ENCODE assay signal across 9 cellular contexts in genomic region chr7:610531-611280, GRCh38.
DNase-seq lines count a peak whose midpoint lies in the region; ATAC-seq and TF ChIP-seq lines count a peak whose summit lies in the region.
"Had no signal": no experiment of that assay in that cellular context is flagged by ENCODE, and none has a peak within 500 bp of the region (broad histone marks: within the 10 kb centered on the region; RNA-seq: fewer than 3 reads in every experiment).

No MANE protein-coding gene starts in this region.

- POLR2A ChIA-PET in T-cell (lab: Charles Lee): no interaction called here
- POLR2A ChIA-PET in GM10248 (lab: Yijun Ruan, JAX): no interaction called here

- H3K4me1 Mint-ChIP-seq in T-cell: peaks cover 55 to 74% (median 74%) of the 10 kb centered on the region in 3 donors

- peak in 18 of 34 experiments; percentile 21 to 66 (median 44) for DNase-seq in T-cell
- peak; percentile 70 for DNase-seq in brain pericyte (ENCODE audit: low read depth, low spot score)
- peak; percentile 69 for DNase-seq in left kidney (ENCODE audit: low read depth, low spot score)
- DNase-seq in stimulated activated naive CD8-positive, alpha-beta T cell treated with anti-CD3 and anti-CD28 coated beads, Interleukin-15, Interleukin-2, amounts not matched to agents 100 U/mL and 50 U/mL, for 24 hours: no peak
- DNase-seq in GM10248 (ENCODE audit: extremely low spot score): no peak
- no peak for DNase-seq in left colon
- DNase-seq: NCI-H1105 treated with DMSO at 0.1 percent for 48 hours had no signal

- peak overlapping the region in 1 of 3 donors; percentile 57 for H3K4me3 Mint-ChIP-seq in T-cell

- CTCF ChIA-PET in T-cell (lab: Charles Lee): no interaction called here
- CTCF ChIA-PET in GM10248 (lab: Yijun Ruan, JAX): interaction anchor here (1.0 kb wide), 1 partner anchor 347 kb away, joined by 3 read pairs; no protein-coding TSS in a partner anchor

- ATAC-seq in T-cell (replicated peaks in 1 of 4) (peak; percentile 48 to 76 (median 63)), GM21576 (IDR thresholded peaks at IDR 0.05; ENCODE audit: unreplicated experiment) (no peak), HG02763 (IDR thresholded peaks at IDR 0.05; ENCODE audit: unreplicated experiment) (no peak), left colon (no peak)
- peak; percentile 25 for ATAC-seq in stimulated activated naive CD8-positive, alpha-beta T cell treated with anti-CD3 and anti-CD28 coated beads, Interleukin-15, Interleukin-2, amounts not matched to agents 100 U/mL and 50 U/mL, for 24 hours

- peak overlapping the region; percentile 90 to 94 for H3K27ac Mint-ChIP-seq in T-cell

- peaks cover 0 to 4% (median 0%) of the 10 kb centered on the region in 3 donors for H3K9me3 Mint-ChIP-seq in T-cell

- H3K27me3 Mint-ChIP-seq in T-cell: no peaks in the 10 kb centered on the region

- intact Hi-C loops in left colon (cut with DNase I, micrococcal nuclease): no loop called here

- peaks cover 7% of the 10 kb centered on the region for H3K36me3 Mint-ChIP-seq in T-cell

- no peak for TF ChIP-seq CTCF in GM10248 (IDR thresholded peaks at IDR 0.05; ENCODE audit: control extremely low read depth, extremely low read depth, low read depth, missing control alignments)

Comparison
In these comparisons a context has a peak if more than half of its experiments do, and no peak if none do; other contexts are left out.
1. ATAC-seq: peak in T-cell (4 of 4) and stimulated activated naive CD8-positive, alpha-beta T cell treated with anti-CD3 and anti-CD28 coated beads, Interleukin-15, Interleukin-2, amounts not matched to agents 100 U/mL and 50 U/mL, for 24 hours (single experiment); none in GM21576 (single experiment), HG02763 (single experiment) and left colon (single experiment).
2. DNase-seq: peak in T-cell (18 of 34), brain pericyte (single experiment) and left kidney (single experiment); none in stimulated activated naive CD8-positive, alpha-beta T cell treated with anti-CD3 and anti-CD28 coated beads, Interleukin-15, Interleukin-2, amounts not matched to agents 100 U/mL and 50 U/mL, for 24 hours (single experiment), GM10248 (single experiment) and left colon (0 of 2).